ENCODE assay signal across 24 cellular contexts in genomic region chr7:1736826-1737225, GRCh38.
"Had no signal": no experiment of that assay in that cellular context is flagged by ENCODE, and none has a peak within 500 bp of the region (broad histone marks: within the 10 kb centered on the region; RNA-seq: fewer than 3 reads in every experiment).

No MANE protein-coding gene starts in this region.

- DNase-seq: cortex of kidney; effector memory CD8-positive, alpha-beta T cell; erythroblast; esophagus squamous epithelium; foreskin melanocyte; glutamatergic neuron; hypothalamus; immature natural killer cell; islet precursor cell; lower lobe of right lung; natural killer cell; right lobe of liver; small intestine; stimulated activated CD4-positive, alpha-beta T cell treated with anti-CD3 and anti-CD28 coated beads, Interleukin-15, amount 100 ng/mL, for 24 hours; stimulated activated CD4-positive, alpha-beta T cell treated with anti-CD3 and anti-CD28 coated beads, Interleukin-2, amount 100 ng/mL, for 48 hours; stimulated activated naive B cell treated with anti-CD40 and anti-IgM and Interleukin-4, amounts not matched to agents 10 μg/mL and 1 μg/mL and 100 μg/mL, for 72 hours; transverse colon; upper lobe of right lung had no signal

- H3K36me3 ChIP-seq: esophagus squamous epithelium, lower lobe of right lung, neutrophil, right lobe of liver, thoracic aorta, transverse colon, upper lobe of right lung, vagina had no signal

- ATAC-seq: effector memory CD8-positive, alpha-beta T cell; left ventricle myocardium superior; lower lobe of right lung; natural killer cell; right lobe of liver; stimulated activated naive B cell treated with anti-CD40 and anti-IgM and Interleukin-4, amounts not matched to agents 10 μg/mL and 1 μg/mL and 100 μg/mL, for 72 hours; upper lobe of right lung had no signal

- H3K4me3 ChIP-seq: esophagus squamous epithelium, lower lobe of right lung, right lobe of liver, thoracic aorta, transverse colon, upper lobe of right lung, vagina had no signal

- H3K27ac ChIP-seq: esophagus squamous epithelium, lower lobe of right lung, neutrophil, parathyroid adenoma, right lobe of liver, thoracic aorta, transverse colon, upper lobe of right lung, vagina had no signal

- H3K27me3 ChIP-seq: right lobe of liver, vagina had no signal

- H3K9ac ChIP-seq: parathyroid adenoma had no signal

- FAIRE-seq: endometrium, small intestine had no signal

- H3K4me1 ChIP-seq: parathyroid adenoma, right lobe of liver, transverse colon had no signal

- H3K9me3 ChIP-seq: esophagus squamous epithelium, lower lobe of right lung, neutrophil, right lobe of liver, thoracic aorta, transverse colon, upper lobe of right lung, vagina had no signal
